20 cellular contexts compared by ENCODE assay signal in genomic region chr3:11228041-11228440, GRCh38.
"Had no signal": no experiment of that assay in that cellular context is flagged by ENCODE, and none has a peak within 500 bp of the region (broad histone marks: within the 10 kb centered on the region; RNA-seq: fewer than 3 reads in every experiment).

No MANE protein-coding gene starts in this region.

- DNase-seq: activated CD4-positive, alpha-beta T cell treated with anti-CD3 and anti-CD28 coated beads, Interleukin-2, amount 50 U/mL, for 4 hours; activated CD8-positive, alpha-beta memory T cell treated with anti-CD3 and anti-CD28 coated beads for 24 hours; activated CD8-positive, alpha-beta memory T cell treated with anti-CD3 and anti-CD28 coated beads, Interleukin-2, amount 50 U/mL, for 4 hours; activated naive CD4-positive, alpha-beta T cell treated with Interleukin-2 at 50 U/mL for 16 hours; activated naive CD8-positive, alpha-beta T cell treated with anti-CD3 and anti-CD28 coated beads for 36 hours; activated T-cell treated with anti-CD3 and anti-CD28 coated beads, Interleukin-2, amount 50 U/mL, for 48 hours; amniotic stem cell; dorsolateral prefrontal cortex; effector memory CD8-positive, alpha-beta T cell; esophagus squamous epithelium; foreskin keratinocyte; immature natural killer cell; occipital lobe; spleen; stimulated activated CD4-positive, alpha-beta T cell treated with anti-CD3 and anti-CD28 coated beads, Interleukin-4, amount 100 ng/mL, for 1 hour; stimulated activated naive CD4-positive, alpha-beta T cell; T1000; tibial artery had no signal

- H3K27me3 ChIP-seq: colonic mucosa, dorsolateral prefrontal cortex, esophagus squamous epithelium, foreskin keratinocyte, tibial artery had no signal

- H3K4me1 ChIP-seq: colonic mucosa had no signal

- H3K36me3 ChIP-seq: colonic mucosa, esophagus squamous epithelium, spleen had no signal

- H3K27ac ChIP-seq: colonic mucosa, dorsolateral prefrontal cortex, foreskin keratinocyte, spleen, tibial artery had no signal

- H3K4me3 ChIP-seq: colonic mucosa, dorsolateral prefrontal cortex, esophagus squamous epithelium, lung, spleen, tibial artery had no signal

- H3K9me3 ChIP-seq: colonic mucosa, esophagus squamous epithelium, spleen, tibial artery had no signal
